34 cellular contexts compared by ENCODE assay signal in genomic region chr15:95501865-95502264, GRCh38.
"Had no signal": no experiment of that assay in that cellular context is flagged by ENCODE, and none has a peak within 500 bp of the region (broad histone marks: within the 10 kb centered on the region; RNA-seq: fewer than 3 reads in every experiment).

No MANE protein-coding gene starts in this region.

- H3K4me3 ChIP-seq: body of pancreas, breast epithelium, Peyer's patch had no signal

- H3K4me1 ChIP-seq: body of pancreas, breast epithelium, Peyer's patch had no signal

- H3K27ac ChIP-seq: body of pancreas, breast epithelium, Peyer's patch, VCaP had no signal

- H3K36me3 ChIP-seq: breast epithelium, Peyer's patch had no signal

- DNase-seq: activated B cell treated with CpG ODN at 0.5 μM for 24 hours; activated CD4-positive, alpha-beta memory T cell treated with anti-CD3 and anti-CD28 coated beads for 36 hours; activated CD4-positive, alpha-beta T cell treated with anti-CD3 and anti-CD28 coated beads for 4 hours; activated CD4-positive, alpha-beta T cell treated with anti-CD3 and anti-CD28 coated beads, Interleukin-2, amount 50 U/mL, for 1 hour; activated CD4-positive, CD25-positive, alpha-beta regulatory T cell treated with anti-CD3 and anti-CD28 coated beads, Interleukin-2, amount 50 U/mL, for 72 hours; activated CD8-positive, alpha-beta memory T cell treated with anti-CD3 and anti-CD28 coated beads, Interleukin-2, amount 50 U/mL, for 48 hours; activated effector memory CD4-positive, alpha-beta T cell treated with Interleukin-2 at 50 U/mL for 16 hours; activated naive CD4-positive, alpha-beta T cell treated with anti-CD3 and anti-CD28 coated beads, Interleukin-2, amount 10 ng/mL, durations not matched to agents 7 days and 5 days; activated naive CD8-positive, alpha-beta T cell treated with anti-CD3 and anti-CD28 coated beads, Interleukin-2, amount 50 U/mL, for 24 hours; activated T-cell treated with anti-CD3 and anti-CD28 coated beads, Interleukin-2, amount 50 U/mL, for 48 hours; amygdala; body of pancreas; central memory CD4-positive, alpha-beta T cell; Karpas-422; KBM-7; NCI-H1105; NCI-H1417 treated with DMSO at 0.1 percent for 48 hours; NCI-H1930; NCI-H2081 treated with DMSO at 0.1 percent for 48 hours; NCI-H510A; NCI-H526; NCI-H748 treated with DMSO at 0.1 percent for 48 hours; NK-92 treated with Interleukin-12 subunit alpha and Interleukin-12 subunit beta, amount 100 ng/mL, for 24 hours; PC-3; Peyer's patch; RPMI8226; SIG-M5; T-cell; T-helper 2 cell; T-helper 9 cell had no signal

- H3K27me3 ChIP-seq: body of pancreas, breast epithelium, Peyer's patch had no signal

- ATAC-seq: activated naive CD8-positive, alpha-beta T cell treated with anti-CD3 and anti-CD28 coated beads, Interleukin-2, amount 50 U/mL, for 24 hours; body of pancreas; PC-3; Right ventricle myocardium inferior; SK-N-SH treated with all-trans-retinoic acid at 6 μM for 48 hours; T-cell had no signal

- H3K9me3 ChIP-seq: body of pancreas, breast epithelium, Peyer's patch had no signal
